In genomic region chr9:116737137-116737546, GRCh38 we compare ENCODE assay signal across 8 cellular contexts. TPM values are rescaled to one million over a fixed set of nuclear protein-coding genes. Genes with fewer than 3 reads are reported as not detected.
DNase-seq lines count a peak whose midpoint lies in the region; ATAC-seq and TF ChIP-seq lines count a peak whose summit lies in the region.

No MANE protein-coding gene starts in this region.

- no peaks in the 10 kb centered on the region; the same call in 1 of the 2 replicates for H3K4me1 ChIP-seq in HAP-1
- peaks cover 3% of the 10 kb centered on the region for H3K4me1 ChIP-seq in right cardiac atrium (ENCODE audit: control insufficient read depth, insufficient read depth, low read length)

- in situ Hi-C loops in HAP-1 (cut with MboI; ENCODE audit: low sequenced_read_pairs), result loop anchor here (5.0 kb wide), 1 partner anchor 120 kb away; no protein-coding TSS in a partner anchor

- ATAC-seq in right cardiac atrium, result peak; percentile 82 to 89
- ATAC-seq in sciatic nerve, result no peak
- ATAC-seq in HG02884 (IDR thresholded peaks at IDR 0.05; ENCODE audit: unreplicated experiment), result no peak

- no peaks in the 10 kb centered on the region for H4K20me1 ChIP-seq in SU-DHL-6 (ENCODE audit: low read depth, low read length)

- H3K36me3 ChIP-seq in HAP-1 (replicated peaks) (no peaks in the 10 kb centered on the region), SU-DHL-6 (ENCODE audit: low read length) (no peaks in the 10 kb centered on the region)

- peak; percentile 81 for TF ChIP-seq CTCF in SU-DHL-6 (IDR thresholded peaks at IDR 0.05; ENCODE audit: insufficient read depth, low read length, poor library complexity, severe bottlenecking)

- DNase-seq in EH (ENCODE audit: low read depth) (peak; percentile 71), HAP-1 (ENCODE audit: low spot score in 2 of 2) (peak; percentile 71 to 94), NCI-H1105 (lab: John Stamatoyannopoulos, UW) (peak; percentile 82), amniotic stem cell (lab: John Stamatoyannopoulos, UW) (peak; percentile 49), right cardiac atrium (peak; percentile 80 to 92 (median 91)), sciatic nerve (ENCODE audit: low spot score) (peak; percentile 80)

- intact Hi-C loops in right cardiac atrium (cut with DNase I), result loop anchor here in 2 of 4 donors (5.0 kb wide), 1 partner anchor 125 kb away; no protein-coding TSS in a partner anchor
- intact Hi-C loops in sciatic nerve (cut with DNase I), result no loop called here

- H3K79me2 ChIP-seq in SU-DHL-6 (ENCODE audit: insufficient read depth, low read length), result no peaks in the 10 kb centered on the region

- no peak overlapping the region for H3K27ac ChIP-seq in SU-DHL-6 (ENCODE audit: low read depth, low read length)
- H3K27ac ChIP-seq in right cardiac atrium (ENCODE audit: low read length), result no peak overlapping the region

- H3K27me3 ChIP-seq in HAP-1 (ENCODE audit: low read depth) (no peaks in the 10 kb centered on the region), SU-DHL-6 (ENCODE audit: low read length) (no peaks in the 10 kb centered on the region), right cardiac atrium (ENCODE audit: control insufficient read depth, insufficient read depth) (no peaks in the 10 kb centered on the region)

- H3K4me2 ChIP-seq in SU-DHL-6 (ENCODE audit: low read depth, low read length, poor library complexity, severe bottlenecking), result no peak overlapping the region

- H2AFZ ChIP-seq in SU-DHL-6 (ENCODE audit: low read depth, low read length, severe bottlenecking), result peak overlapping the region; percentile 12

- H3K9ac ChIP-seq in SU-DHL-6 (ENCODE audit: low read length), result no peak overlapping the region

- H3K4me3 ChIP-seq in HAP-1, result no peak overlapping the region
- H3K4me3 ChIP-seq in SU-DHL-6 (ENCODE audit: insufficient read depth, low read length, poor library complexity, severe bottlenecking), result no peak overlapping the region
- no peak overlapping the region for H3K4me3 ChIP-seq in right cardiac atrium (ENCODE audit: low read length)

- 15% methylated on average over 17 of the region's 17 CpGs for WGBS in right cardiac atrium

- H3K9me2 ChIP-seq in SU-DHL-6 (replicated peaks; ENCODE audit: insufficient read depth, low read length), result no peaks in the 10 kb centered on the region

- H3K9me3 ChIP-seq in HAP-1 (no peaks in the 10 kb centered on the region), SU-DHL-6 (ENCODE audit: insufficient read depth, low read length) (no peaks in the 10 kb centered on the region), right cardiac atrium (ENCODE audit: control insufficient read depth, low read length) (no peaks in the 10 kb centered on the region)

- no peaks in the 10 kb centered on the region for H3F3A ChIP-seq in SU-DHL-6 (ENCODE audit: insufficient read depth)

RNA-seq across cellular contexts. Expression of gene TRIM32, which starts 50.0 kb away (rescaled TPM):
- total RNA-seq in right cardiac atrium (10 to 100 TPM; 11.4 to 16.6 (median 16.2) TPM), sciatic nerve (22.6 TPM)
- polyA plus RNA-seq in right cardiac atrium, result 6.8 TPM

Comparison
In these comparisons a context has a peak if more than half of its experiments do, and no peak if none do; other contexts are left out.
1. ATAC-seq: peak in right cardiac atrium (2 of 2); none in sciatic nerve (single experiment) and HG02884 (single experiment).
2. Peak in every context shown above with its lines, with median percentiles within 50 percentile points of each other: DNase-seq.